In genomic region chr3:9420850-9421549, GRCh38 we compare ENCODE assay signal across 9 cellular contexts. TPM values are rescaled to one million over a fixed set of nuclear protein-coding genes. Genes with fewer than 3 reads are reported as not detected.
DNase-seq lines count a peak whose midpoint lies in the region; ATAC-seq, FAIRE-seq and TF ChIP-seq lines count a peak whose summit lies in the region.
"Had no signal": no experiment of that assay in that cellular context is flagged by ENCODE, and none has a peak within 500 bp of the region (broad histone marks: within the 10 kb centered on the region; RNA-seq: fewer than 3 reads in every experiment).

No MANE protein-coding gene starts in this region.

- CTCF ChIA-PET in activated CD4-positive, alpha-beta T cell treated with anti-CD3 and anti-CD28 coated beads, Interleukin-2, amount 10 ng/mL, durations not matched to agents 7 days and 5 days (lab: Charles Lee), result interaction anchor here (1.5 kb wide), 1 partner anchor 58 kb away, joined by 3 read pairs; the partner anchor contains the start of gene THUMPD3

- H3K27ac ChIP-seq in epithelial cell of prostate (peak overlapping the region; percentile 99), small intestine (ENCODE audit: low read depth in 1 of 2, low read length in 1 of 2) (peak overlapping the region in 1 of 2 donors; percentile 21)

- peaks cover 0 to 3% of the 10 kb centered on the region in 2 donors for H3K36me3 ChIP-seq in small intestine (ENCODE audit: control insufficient read depth in 2 of 2, insufficient read depth in 2 of 2, low read length in 2 of 2)

- no peaks in the 10 kb centered on the region for H3K27me3 ChIP-seq in small intestine (ENCODE audit: control insufficient read depth in 2 of 2, insufficient read depth in 2 of 2, low read length in 2 of 2)

- WGBS in small intestine, 3 donors, result 71 to 87% (median 80%) methylated on average over 2 of the region's 2 CpGs

- POLR2A ChIA-PET in activated CD4-positive, alpha-beta T cell treated with anti-CD3 and anti-CD28 coated beads, Interleukin-2, amount 10 ng/mL, durations not matched to agents 7 days and 5 days (lab: Charles Lee), result interaction anchor here (0.6 kb wide), 1 partner anchor 14 kb away, joined by 8 read pairs; no protein-coding TSS in a partner anchor

- H3K4me3 ChIP-seq in small intestine (ENCODE audit: low read depth in 1 of 2, low read length in 2 of 2), result no peak overlapping the region

- peak; percentile 10; the same call in 2 of the 3 replicates for ATAC-seq in SK-N-SH treated with all-trans-retinoic acid at 6 μM for 48 hours
- no peak for ATAC-seq in GM21528 (IDR thresholded peaks at IDR 0.05; ENCODE audit: low FRiP score, unreplicated experiment)

- no peaks in the 10 kb centered on the region for H3K9me3 ChIP-seq in small intestine (ENCODE audit: control insufficient read depth, low read depth)

- peaks cover 23% of the 10 kb centered on the region for H3K36me3 Mint-ChIP-seq in activated CD4-positive, alpha-beta T cell treated with anti-CD3 and anti-CD28 coated beads, Interleukin-2, amount 10 ng/mL, durations not matched to agents 7 days and 5 days (ENCODE audit: low read depth)

- H3K4me1 ChIP-seq in small intestine (ENCODE audit: control insufficient read depth in 2 of 2, insufficient read depth in 1 of 2, low read depth in 1 of 2, low read length in 1 of 2), result no peaks in the 10 kb centered on the region

- H3K27me3 Mint-ChIP-seq in activated CD4-positive, alpha-beta T cell treated with anti-CD3 and anti-CD28 coated beads, Interleukin-2, amount 10 ng/mL, durations not matched to agents 7 days and 5 days, result no peaks in the 10 kb centered on the region

- H3K27ac Mint-ChIP-seq in activated CD4-positive, alpha-beta T cell treated with anti-CD3 and anti-CD28 coated beads, Interleukin-2, amount 10 ng/mL, durations not matched to agents 7 days and 5 days, result peak overlapping the region; percentile 2

- H3K4me1 Mint-ChIP-seq in activated CD4-positive, alpha-beta T cell treated with anti-CD3 and anti-CD28 coated beads, Interleukin-2, amount 10 ng/mL, durations not matched to agents 7 days and 5 days, result peaks cover 47% of the 10 kb centered on the region

- no peak for DNase-seq in activated CD4-positive, alpha-beta T cell treated with anti-CD3 and anti-CD28 coated beads, Interleukin-2, amount 10 ng/mL, durations not matched to agents 7 days and 5 days
- no peak for DNase-seq in activated CD4-positive, alpha-beta T cell treated with anti-CD3 and anti-CD28 coated beads for 1 hour
- DNase-seq in epithelial cell of prostate (ENCODE audit: low read depth, low spot score) (no peak), small intestine (peak; percentile 40), OCI-M2 (lab: John Stamatoyannopoulos, UW; ENCODE audit: unreplicated experiment) (no peak), DMS79 treated with DMSO at 0.1 percent for 48 hours (lab: John Stamatoyannopoulos, UW) (no peak)
- DNase-seq: SHP77 had no signal

- H3K4me3 Mint-ChIP-seq in activated CD4-positive, alpha-beta T cell treated with anti-CD3 and anti-CD28 coated beads, Interleukin-2, amount 10 ng/mL, durations not matched to agents 7 days and 5 days, result no peak overlapping the region

- H3K9me3 Mint-ChIP-seq in activated CD4-positive, alpha-beta T cell treated with anti-CD3 and anti-CD28 coated beads, Interleukin-2, amount 10 ng/mL, durations not matched to agents 7 days and 5 days, result no peaks in the 10 kb centered on the region

- FAIRE-seq in small intestine (lab: Jason Lieb, UNC), result no peak

TF ChIP-seq in SK-N-SH treated with all-trans-retinoic acid at 6 μM for 48 hours, 23 proteins besides CTCF, POLR2A, EP300 and RAD21:
- no peak for TF ChIP-seq ARNTL (CRISPR knock-in tag; IDR thresholded peaks at IDR 0.05; ENCODE audit: borderline replicate concordance, low read depth)
- TF ChIP-seq CSRNP3 (CRISPR knock-in tag; IDR thresholded peaks at IDR 0.05), result no peak
- 0 out of 2 replicates have a peak, but pooled peaks have one; percentile 15 for TF ChIP-seq ISL1 (CRISPR knock-in tag; IDR thresholded peaks at IDR 0.05)
- no peak for TF ChIP-seq TCF4 (CRISPR knock-in tag; IDR thresholded peaks at IDR 0.05; ENCODE audit: borderline replicate concordance)
- TF ChIP-seq GLIS3 (CRISPR knock-in tag; IDR thresholded peaks at IDR 0.05), result no peak

RNA-seq across cellular contexts. Expression of gene SETD5, which starts 23.6 kb away (rescaled TPM):
- total RNA-seq in activated CD4-positive, alpha-beta T cell treated with anti-CD3 and anti-CD28 coated beads, Interleukin-2, amount 10 ng/mL, durations not matched to agents 7 days and 5 days, result 100 to 1,000 TPM; 111 to 129 TPM
- polyA plus RNA-seq in small intestine, result 10 to 100 TPM in 2 of 3 donors, 1 to 10 TPM in 1; 9.5 to 28.1 (median 11.9) TPM

RNA-seq across cellular contexts. Expression of gene THUMPD3, which starts 58.1 kb away (rescaled TPM):
- 10 to 100 TPM; 46.6 to 48.0 TPM for total RNA-seq in activated CD4-positive, alpha-beta T cell treated with anti-CD3 and anti-CD28 coated beads, Interleukin-2, amount 10 ng/mL, durations not matched to agents 7 days and 5 days
- 10 to 100 TPM; 16.2 to 31.9 (median 19.0) TPM for polyA plus RNA-seq in small intestine
